38 cellular contexts compared by ENCODE assay signal in the genomic region with DNA sequence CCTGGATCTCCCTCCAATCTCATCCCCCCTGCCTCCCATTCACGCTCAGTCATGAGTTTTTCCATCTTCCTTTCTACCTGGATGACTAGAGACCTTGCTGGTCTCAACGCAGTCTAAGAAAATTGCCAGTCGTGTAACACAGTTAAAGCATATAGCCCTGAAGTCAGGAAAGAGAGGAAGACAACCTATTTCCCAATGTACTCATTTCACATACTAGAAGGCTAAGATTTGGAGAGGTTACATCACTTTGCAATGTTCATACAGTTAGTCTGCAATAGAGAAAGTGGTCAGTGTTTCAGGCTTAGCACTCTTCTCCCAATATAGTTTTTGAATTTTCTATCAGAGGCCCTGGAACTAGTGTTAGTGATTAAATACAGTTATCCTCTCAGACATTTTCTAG.
"Had no signal": no experiment of that assay in that cellular context is flagged by ENCODE, and none has a peak within 500 bp of the region (broad histone marks: within the 10 kb centered on the region; RNA-seq: fewer than 3 reads in every experiment).

No MANE protein-coding gene starts in this region.

- H3K36me3 Mint-ChIP-seq: activated CD4-positive, alpha-beta memory T cell treated with anti-CD3 and anti-CD28 coated beads for 36 hours; activated naive CD4-positive, alpha-beta T cell treated with anti-CD3 and anti-CD28 coated beads, Interleukin-2, amount 10 ng/mL, durations not matched to agents 7 days and 5 days; activated naive CD8-positive, alpha-beta T cell treated with anti-CD3 and anti-CD28 coated beads, Interleukin-2, amount 10 ng/mL, durations not matched to agents 7 days and 5 days; brain; memory B cell; naive thymus-derived CD4-positive, alpha-beta T cell; stimulated activated effector memory CD8-positive, alpha-beta T cell treated with anti-CD3 and anti-CD28 coated beads, Interleukin-12 subunit alpha, Interleukin-12 subunit beta, amount 100 ng/mL, for 72 hours; type B pancreatic cell had no signal

- H3K4me1 ChIP-seq: ascending aorta, colonic mucosa, gastrocnemius medialis, parathyroid adenoma, psoas muscle, sigmoid colon, vagina had no signal

- H3K27me3 Mint-ChIP-seq: activated naive CD4-positive, alpha-beta T cell treated with anti-CD3 and anti-CD28 coated beads, Interleukin-2, amount 10 ng/mL, durations not matched to agents 7 days and 5 days; brain had no signal

- H3K9me3 ChIP-seq: ascending aorta, colonic mucosa, gastrocnemius medialis, psoas muscle, sigmoid colon, vagina had no signal

- H3K9me3 Mint-ChIP-seq: activated CD4-positive, alpha-beta memory T cell treated with anti-CD3 and anti-CD28 coated beads for 36 hours; activated naive CD4-positive, alpha-beta T cell treated with anti-CD3 and anti-CD28 coated beads, Interleukin-2, amount 10 ng/mL, durations not matched to agents 7 days and 5 days; activated naive CD8-positive, alpha-beta T cell treated with anti-CD3 and anti-CD28 coated beads, Interleukin-2, amount 10 ng/mL, durations not matched to agents 7 days and 5 days; activated T-helper 1 cell treated with anti-CD3 and anti-CD28 coated beads, Interleukin-12 subunit alpha, Interleukin-12 subunit beta, Interleukin-2, Interleukin-4 antibody, amounts not matched to agents 30 ng/mL and 10 ng/mL and 1 ng/mL, durations not matched to agents 14 hours and 24 hours and 36 hours; memory B cell; neural crest cell; stimulated activated effector memory CD8-positive, alpha-beta T cell treated with anti-CD3 and anti-CD28 coated beads, Interleukin-12 subunit alpha, Interleukin-12 subunit beta, amount 100 ng/mL, for 72 hours; stimulated activated naive CD8-positive, alpha-beta T cell treated with anti-CD3 and anti-CD28 coated beads, Interleukin-15, amount 100 ng/mL, for 72 hours; type B pancreatic cell had no signal

- H3K27ac ChIP-seq: ascending aorta, cardiac muscle cell, colonic mucosa, dorsolateral prefrontal cortex, gastrocnemius medialis, parathyroid adenoma, psoas muscle, sigmoid colon, vagina, WERI-Rb-1 had no signal

- H3K27me3 ChIP-seq: ascending aorta, cardiac muscle cell, colonic mucosa, gastrocnemius medialis, sigmoid colon, vagina had no signal

- H3K27ac Mint-ChIP-seq: activated CD4-positive, alpha-beta memory T cell treated with anti-CD3 and anti-CD28 coated beads for 36 hours; activated naive CD4-positive, alpha-beta T cell treated with anti-CD3 and anti-CD28 coated beads, Interleukin-2, amount 10 ng/mL, durations not matched to agents 7 days and 5 days; activated naive CD8-positive, alpha-beta T cell treated with anti-CD3 and anti-CD28 coated beads, Interleukin-2, amount 10 ng/mL, durations not matched to agents 7 days and 5 days; activated T-helper 1 cell treated with anti-CD3 and anti-CD28 coated beads, Interleukin-12 subunit alpha, Interleukin-12 subunit beta, Interleukin-2, Interleukin-4 antibody, amounts not matched to agents 30 ng/mL and 10 ng/mL and 1 ng/mL, durations not matched to agents 14 hours and 24 hours and 36 hours; brain; effector memory CD8-positive, alpha-beta T cell; memory B cell; naive thymus-derived CD4-positive, alpha-beta T cell; stimulated activated effector memory CD8-positive, alpha-beta T cell treated with anti-CD3 and anti-CD28 coated beads, Interleukin-12 subunit alpha, Interleukin-12 subunit beta, amount 100 ng/mL, for 72 hours; stimulated activated naive CD8-positive, alpha-beta T cell treated with anti-CD3 and anti-CD28 coated beads, Interleukin-15, amount 100 ng/mL, for 72 hours; type B pancreatic cell had no signal

- H3K4me3 Mint-ChIP-seq: activated CD4-positive, alpha-beta memory T cell treated with anti-CD3 and anti-CD28 coated beads for 36 hours; activated naive CD4-positive, alpha-beta T cell treated with anti-CD3 and anti-CD28 coated beads, Interleukin-2, amount 10 ng/mL, durations not matched to agents 7 days and 5 days; activated naive CD8-positive, alpha-beta T cell treated with anti-CD3 and anti-CD28 coated beads, Interleukin-2, amount 10 ng/mL, durations not matched to agents 7 days and 5 days; activated T-helper 1 cell treated with anti-CD3 and anti-CD28 coated beads, Interleukin-12 subunit alpha, Interleukin-12 subunit beta, Interleukin-2, Interleukin-4 antibody, amounts not matched to agents 30 ng/mL and 10 ng/mL and 1 ng/mL, durations not matched to agents 14 hours and 24 hours and 36 hours; brain; effector memory CD8-positive, alpha-beta T cell; memory B cell; naive thymus-derived CD4-positive, alpha-beta T cell; neural crest cell; stimulated activated effector memory CD8-positive, alpha-beta T cell treated with anti-CD3 and anti-CD28 coated beads, Interleukin-12 subunit alpha, Interleukin-12 subunit beta, amount 100 ng/mL, for 72 hours; stimulated activated naive CD8-positive, alpha-beta T cell treated with anti-CD3 and anti-CD28 coated beads, Interleukin-15, amount 100 ng/mL, for 72 hours; type B pancreatic cell had no signal

- ATAC-seq: activated CD4-positive, CD25-positive, alpha-beta regulatory T cell treated with anti-CD3 and anti-CD28 coated beads, Interleukin-2, amount 50 U/mL, for 24 hours; effector memory CD8-positive, alpha-beta T cell; gastrocnemius medialis; left colon; naive thymus-derived CD4-positive, alpha-beta T cell; psoas muscle; stimulated activated effector memory CD8-positive, alpha-beta T cell treated with anti-CD3 and anti-CD28 coated beads, Interleukin-12 subunit alpha, Interleukin-12 subunit beta, amount 100 ng/mL, for 72 hours; stimulated activated naive CD8-positive, alpha-beta T cell treated with anti-CD3 and anti-CD28 coated beads, Interleukin-15, amount 100 ng/mL, for 72 hours had no signal

- H3K4me3 ChIP-seq: ascending aorta, cardiac muscle cell, colonic mucosa, dorsolateral prefrontal cortex, gastrocnemius medialis, psoas muscle, sigmoid colon, vagina had no signal

- DNase-seq: activated CD4-positive, alpha-beta memory T cell treated with anti-CD3 and anti-CD28 coated beads for 36 hours; activated CD4-positive, alpha-beta T cell treated with anti-CD3 and anti-CD28 coated beads for 48 hours; activated CD8-positive, alpha-beta memory T cell treated with anti-CD3 and anti-CD28 coated beads, Interleukin-2, amount 50 U/mL, for 4 hours; activated effector memory CD4-positive, alpha-beta T cell treated with anti-CD3 and anti-CD28 coated beads, Interleukin-2, amount 50 U/mL, for 16 hours; activated naive CD4-positive, alpha-beta T cell treated with anti-CD3 and anti-CD28 coated beads, Interleukin-2, amount 10 ng/mL, durations not matched to agents 7 days and 5 days; activated naive CD8-positive, alpha-beta T cell treated with anti-CD3 and anti-CD28 coated beads, Interleukin-2, amount 10 ng/mL, durations not matched to agents 7 days and 5 days; activated T-cell treated with anti-CD3 and anti-CD28 coated beads, Interleukin-2, amount 50 U/mL, for 1 hour; cerebellar nuclear complex; colonic mucosa; dorsolateral prefrontal cortex; effector memory CD8-positive, alpha-beta T cell; erythroblast; gastrocnemius medialis; hippocampal formation; kidney; left colon; midbrain; naive thymus-derived CD4-positive, alpha-beta T cell; occipital lobe; psoas muscle; sigmoid colon; small intestine; stimulated activated CD4-positive, alpha-beta T cell treated with anti-CD3 and anti-CD28 coated beads, Interleukin-4, amount 100 ng/mL, for 24 hours; stimulated activated naive CD8-positive, alpha-beta T cell treated with anti-CD3 and anti-CD28 coated beads, Interleukin-15, amount 100 ng/mL, for 72 hours; substantia nigra; T1000; WERI-Rb-1 had no signal

- H3K4me1 Mint-ChIP-seq: activated naive CD4-positive, alpha-beta T cell treated with anti-CD3 and anti-CD28 coated beads, Interleukin-2, amount 10 ng/mL, durations not matched to agents 7 days and 5 days; activated naive CD8-positive, alpha-beta T cell treated with anti-CD3 and anti-CD28 coated beads, Interleukin-2, amount 10 ng/mL, durations not matched to agents 7 days and 5 days; brain; memory B cell; neural crest cell; stimulated activated effector memory CD8-positive, alpha-beta T cell treated with anti-CD3 and anti-CD28 coated beads, Interleukin-12 subunit alpha, Interleukin-12 subunit beta, amount 100 ng/mL, for 72 hours; stimulated activated naive CD8-positive, alpha-beta T cell treated with anti-CD3 and anti-CD28 coated beads, Interleukin-15, amount 100 ng/mL, for 72 hours had no signal

- H3K36me3 ChIP-seq: ascending aorta, cardiac muscle cell, colonic mucosa, gastrocnemius medialis, sigmoid colon, vagina, WERI-Rb-1 had no signal
